In the genomic region with DNA sequence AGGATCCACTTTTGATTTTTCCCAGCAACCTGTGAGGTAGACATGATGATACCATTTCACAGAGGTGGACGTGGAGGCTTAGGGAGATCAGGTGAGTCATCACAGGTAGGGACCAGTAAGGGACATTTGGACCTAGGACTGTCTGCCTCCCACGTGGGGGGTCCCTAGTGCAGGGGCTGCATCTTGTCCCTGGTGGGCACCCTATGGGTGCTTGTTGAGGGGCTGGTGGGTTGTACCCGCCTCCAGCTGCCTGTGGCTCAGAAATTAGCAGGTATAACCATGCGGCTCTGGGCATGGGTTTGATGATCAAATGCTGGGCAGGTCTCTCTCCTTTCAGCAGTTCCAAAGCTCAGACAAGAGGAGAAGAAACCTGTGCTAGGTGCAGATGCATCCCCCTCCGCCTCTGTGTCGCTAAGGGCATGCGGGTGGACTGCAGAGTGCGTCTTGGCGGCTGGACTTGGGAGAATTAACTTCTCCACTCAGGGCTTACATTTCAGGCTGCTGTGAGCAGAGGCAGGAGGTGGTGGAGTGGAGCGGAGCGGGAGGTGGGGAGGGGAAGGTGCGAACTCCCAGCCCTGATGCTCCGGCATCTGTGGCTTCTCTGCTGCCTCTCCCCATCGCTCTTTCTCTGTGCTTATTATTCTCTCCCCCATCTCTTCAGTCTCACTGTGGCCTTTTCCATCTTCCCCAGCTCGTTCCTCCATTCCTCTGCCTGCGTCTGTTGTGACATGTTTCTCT, we compare ENCODE assay signal across 12 cellular contexts.
"Had no signal": no experiment of that assay in that cellular context is flagged by ENCODE, and none has a peak within 500 bp of the region (broad histone marks: within the 10 kb centered on the region; RNA-seq: fewer than 3 reads in every experiment).

No MANE protein-coding gene starts in this region.

- H3K36me3 ChIP-seq: colonic mucosa, pancreas, thyroid gland, vagina had no signal

- H3K4me1 ChIP-seq: colonic mucosa, pancreas, thyroid gland, vagina had no signal

- H3K4me3 Mint-ChIP-seq: activated CD4-positive, alpha-beta T cell treated with anti-CD3 and anti-CD28 coated beads, Interleukin-2, amount 10 ng/mL, durations not matched to agents 24 days and 14 days; activated naive CD4-positive, alpha-beta T cell treated with anti-CD3 and anti-CD28 coated beads, Interleukin-2, amount 50 U/mL, for 24 hours; immature natural killer cell; natural killer cell treated with Interleukin-12 subunit alpha and Interleukin-12 subunit beta and Interleukin-15 and Interleukin-18, amount 100 ng/mL, for 72 hours had no signal

- H3K4me1 Mint-ChIP-seq: activated CD4-positive, alpha-beta T cell treated with anti-CD3 and anti-CD28 coated beads, Interleukin-2, amount 10 ng/mL, durations not matched to agents 24 days and 14 days; activated naive CD4-positive, alpha-beta T cell treated with anti-CD3 and anti-CD28 coated beads, Interleukin-2, amount 50 U/mL, for 24 hours; immature natural killer cell had no signal

- H3K27me3 ChIP-seq: colonic mucosa, pancreas, thyroid gland had no signal

- H3K9me3 ChIP-seq: colonic mucosa, thyroid gland, vagina had no signal

- DNase-seq: activated CD4-positive, alpha-beta T cell treated with anti-CD3 and anti-CD28 coated beads, Interleukin-2, amount 10 ng/mL, durations not matched to agents 24 days and 14 days; activated T-cell treated with anti-CD3 and anti-CD28 coated beads, Interleukin-2, amount 50 U/mL, for 1 hour; amniotic stem cell; colonic mucosa; effector memory CD4-positive, alpha-beta T cell; immature natural killer cell; pancreas; SK-N-SH; thyroid gland had no signal

- H3K27ac ChIP-seq: colonic mucosa, pancreas, thyroid gland, vagina had no signal

- H3K4me2 ChIP-seq: SK-N-SH had no signal

- H3K9me2 ChIP-seq: SK-N-SH had no signal

- H3K9ac ChIP-seq: SK-N-SH had no signal

- H3K4me3 ChIP-seq: colonic mucosa, pancreas, thyroid gland, vagina had no signal

- H3K27ac Mint-ChIP-seq: activated CD4-positive, alpha-beta T cell treated with anti-CD3 and anti-CD28 coated beads, Interleukin-2, amount 10 ng/mL, durations not matched to agents 24 days and 14 days; activated naive CD4-positive, alpha-beta T cell treated with anti-CD3 and anti-CD28 coated beads, Interleukin-2, amount 50 U/mL, for 24 hours; natural killer cell treated with Interleukin-12 subunit alpha and Interleukin-12 subunit beta and Interleukin-15 and Interleukin-18, amount 100 ng/mL, for 72 hours had no signal
